ENCODE assay signal across 20 cellular contexts in the genomic region with DNA sequence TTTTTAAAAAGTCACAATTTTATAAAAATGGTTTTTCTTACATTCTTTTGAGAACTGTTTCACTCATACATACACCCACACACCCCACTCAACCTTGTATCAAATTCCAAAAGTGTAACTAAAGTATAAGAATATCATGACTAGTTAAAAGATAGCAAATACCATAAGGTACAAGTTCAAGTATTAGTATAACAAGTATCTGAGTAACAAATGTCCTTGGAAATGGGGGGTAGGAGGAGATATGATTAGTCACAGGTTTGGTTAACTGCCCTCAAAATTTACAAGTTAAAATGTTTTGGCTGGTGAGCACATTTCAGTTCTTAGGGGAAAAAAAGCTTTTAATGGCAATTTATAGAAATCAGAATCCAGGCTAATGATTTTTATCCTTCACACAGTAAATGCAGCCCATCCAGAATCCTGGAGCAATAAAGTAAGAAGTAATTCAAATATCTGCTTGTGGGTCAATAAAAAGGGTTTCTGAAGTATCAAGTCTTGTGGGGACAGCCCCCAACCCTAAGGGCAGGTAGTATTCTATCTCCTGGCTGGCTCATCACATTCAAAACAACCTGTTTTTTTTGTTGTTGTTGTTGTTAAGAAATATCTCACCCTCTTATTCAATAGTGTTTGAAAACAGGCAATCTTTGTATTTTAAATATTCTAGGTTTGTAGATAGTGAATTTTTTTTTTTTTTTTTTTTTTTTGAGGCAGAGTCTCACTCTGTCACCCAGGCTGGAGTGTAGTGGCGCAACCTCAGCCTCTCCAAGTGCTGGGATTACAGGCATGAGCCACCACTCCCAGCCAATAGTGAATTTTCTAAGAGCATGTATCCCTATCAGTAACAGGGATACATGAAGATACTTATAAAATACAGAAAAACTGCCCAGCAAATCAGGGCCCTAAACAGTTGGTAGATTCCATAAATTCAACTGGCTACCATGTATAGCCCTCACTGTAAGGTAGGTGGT. TPM values are rescaled to one million over a fixed set of nuclear protein-coding genes. Genes with fewer than 3 reads are reported as not detected.
DNase-seq lines count a peak whose midpoint lies in the region; ATAC-seq and TF ChIP-seq lines count a peak whose summit lies in the region.
"Had no signal": no experiment of that assay in that cellular context is flagged by ENCODE, and none has a peak within 500 bp of the region (broad histone marks: within the 10 kb centered on the region; RNA-seq: fewer than 3 reads in every experiment).

No MANE protein-coding gene starts in this region.

- H3K27ac ChIP-seq in SU-DHL-6 (ENCODE audit: low read depth, low read length) (peak overlapping the region; percentile 15; the same call in 1 of the 2 replicates), right lobe of liver (no peak overlapping the region)
- H3K27ac ChIP-seq: BLaER1, gastrocnemius medialis, neural progenitor cell, uterus had no signal

- ATAC-seq in activated T-cell treated with anti-CD3 and anti-CD28 coated beads, Interleukin-2, amount 50 U/mL, for 72 hours (replicated peaks in 1 of 2): peak; percentile 61 to 69
- peak; percentile 76 for ATAC-seq in stimulated activated naive CD8-positive, alpha-beta T cell treated with anti-CD3 and anti-CD28 coated beads, Interleukin-15, amount 100 ng/mL, for 72 hours
- no peak for ATAC-seq in right lobe of liver
- ATAC-seq: gastrocnemius medialis, SK-N-SH treated with all-trans-retinoic acid at 6 μM for 48 hours had no signal

- peaks cover 7% of the 10 kb centered on the region; the same call in 1 of the 2 replicates for H3F3A ChIP-seq in SU-DHL-6 (ENCODE audit: insufficient read depth)

- 100% methylated on average over 1 of the region's 1 CpG for WGBS in right lobe of liver (ENCODE audit: insufficient coverage, low coverage, low lambda C conversion rate, missing lambda C conversion rate)

- H3K36me3 Mint-ChIP-seq in activated T-cell treated with anti-CD3 and anti-CD28 coated beads, Interleukin-2, amount 50 U/mL, for 72 hours (ENCODE audit: insufficient read depth in 2 of 2): peaks cover 2 to 27% of the 10 kb centered on the region in 2 donors
- H3K36me3 Mint-ChIP-seq in Calu3 (ENCODE audit: insufficient read depth, unreplicated experiment): peaks cover 51% of the 10 kb centered on the region

- H3K9me3 Mint-ChIP-seq in activated T-cell treated with anti-CD3 and anti-CD28 coated beads, Interleukin-2, amount 50 U/mL, for 72 hours: no peaks in the 10 kb centered on the region
- H3K9me3 Mint-ChIP-seq in stimulated activated naive CD8-positive, alpha-beta T cell treated with anti-CD3 and anti-CD28 coated beads, Interleukin-15, amount 100 ng/mL, for 72 hours: no peaks in the 10 kb centered on the region
- no peaks in the 10 kb centered on the region for H3K9me3 Mint-ChIP-seq in Calu3 (ENCODE audit: low read depth, unreplicated experiment)
- H3K9me3 Mint-ChIP-seq: neural progenitor cell had no signal

- H3K36me3 ChIP-seq in SU-DHL-6 (ENCODE audit: low read length) (peaks cover 57% of the 10 kb centered on the region), right lobe of liver (peaks cover 0 to 98% (median 52%) of the 10 kb centered on the region in 4 donors)
- H3K36me3 ChIP-seq: uterus had no signal

- no peaks in the 10 kb centered on the region for H3K9me2 ChIP-seq in SU-DHL-6 (replicated peaks; ENCODE audit: insufficient read depth, low read length)

- H3K4me3 ChIP-seq in SU-DHL-6 (ENCODE audit: insufficient read depth, low read length, poor library complexity, severe bottlenecking) (no peak overlapping the region), fibroblast of the aortic adventitia (ENCODE audit: low read depth, low read length) (no peak overlapping the region), right lobe of liver (no peak overlapping the region)
- H3K4me3 ChIP-seq: BLaER1, gastrocnemius medialis, neural progenitor cell, sigmoid colon, uterus had no signal

- H3K4me3 Mint-ChIP-seq in activated T-cell treated with anti-CD3 and anti-CD28 coated beads, Interleukin-2, amount 50 U/mL, for 72 hours: peak overlapping the region in 1 of 2 donors; percentile 25
- no peak overlapping the region for H3K4me3 Mint-ChIP-seq in stimulated activated naive CD8-positive, alpha-beta T cell treated with anti-CD3 and anti-CD28 coated beads, Interleukin-15, amount 100 ng/mL, for 72 hours
- H3K4me3 Mint-ChIP-seq in Calu3 (ENCODE audit: low read depth, unreplicated experiment): no peak overlapping the region
- H3K4me3 Mint-ChIP-seq: neural progenitor cell had no signal

- no peak overlapping the region for H3K9ac ChIP-seq in SU-DHL-6 (ENCODE audit: low read length)
- H3K9ac ChIP-seq: BLaER1, neural progenitor cell had no signal

- H3K27me3 Mint-ChIP-seq in activated T-cell treated with anti-CD3 and anti-CD28 coated beads, Interleukin-2, amount 50 U/mL, for 72 hours (ENCODE audit: low read depth): no peaks in the 10 kb centered on the region
- no peaks in the 10 kb centered on the region for H3K27me3 Mint-ChIP-seq in stimulated activated naive CD8-positive, alpha-beta T cell treated with anti-CD3 and anti-CD28 coated beads, Interleukin-15, amount 100 ng/mL, for 72 hours
- H3K27me3 Mint-ChIP-seq in Calu3 (ENCODE audit: unreplicated experiment): no peaks in the 10 kb centered on the region

- H3K27ac Mint-ChIP-seq in activated T-cell treated with anti-CD3 and anti-CD28 coated beads, Interleukin-2, amount 50 U/mL, for 72 hours: peak overlapping the region; percentile 94
- H3K27ac Mint-ChIP-seq in stimulated activated naive CD8-positive, alpha-beta T cell treated with anti-CD3 and anti-CD28 coated beads, Interleukin-15, amount 100 ng/mL, for 72 hours: peak overlapping the region; percentile 5 to 34
- no peak overlapping the region for H3K27ac Mint-ChIP-seq in Calu3 (ENCODE audit: unreplicated experiment)
- H3K27ac Mint-ChIP-seq: neural progenitor cell had no signal

- H3K27me3 ChIP-seq in SU-DHL-6 (ENCODE audit: low read length) (no peaks in the 10 kb centered on the region), right lobe of liver (no peaks in the 10 kb centered on the region)
- H3K27me3 ChIP-seq: BLaER1, gastrocnemius medialis, neural progenitor cell, sigmoid colon, uterus had no signal

- H3K9me3 ChIP-seq in SU-DHL-6 (ENCODE audit: insufficient read depth, low read length) (no peaks in the 10 kb centered on the region), right lobe of liver (no peaks in the 10 kb centered on the region)
- H3K9me3 ChIP-seq: BLaER1, gastrocnemius medialis, sigmoid colon, uterus had no signal

- H3K4me1 Mint-ChIP-seq in activated T-cell treated with anti-CD3 and anti-CD28 coated beads, Interleukin-2, amount 50 U/mL, for 72 hours (ENCODE audit: low read depth): peaks cover 28% of the 10 kb centered on the region
- H3K4me1 Mint-ChIP-seq in stimulated activated naive CD8-positive, alpha-beta T cell treated with anti-CD3 and anti-CD28 coated beads, Interleukin-15, amount 100 ng/mL, for 72 hours: peaks cover 17% of the 10 kb centered on the region
- no peaks in the 10 kb centered on the region for H3K4me1 Mint-ChIP-seq in Calu3 (ENCODE audit: low read depth, unreplicated experiment)
- H3K4me1 Mint-ChIP-seq: neural progenitor cell had no signal

- no peak for TF ChIP-seq POLR2A in right lobe of liver (IDR thresholded peaks at IDR 0.05)

- intact Hi-C loops in right lobe of liver (cut with DNase I) (no loop called here), Calu3 (cut with micrococcal nuclease; ENCODE audit: unreplicated experiment) (no loop called here)

- H2AFZ ChIP-seq in SU-DHL-6 (ENCODE audit: low read depth, low read length, severe bottlenecking): no peak overlapping the region
- H2AFZ ChIP-seq: neural progenitor cell had no signal

- H3K4me2 ChIP-seq in SU-DHL-6 (ENCODE audit: low read depth, low read length, poor library complexity, severe bottlenecking): no peak overlapping the region
- H3K4me2 ChIP-seq: BLaER1, neural progenitor cell had no signal

- no peaks in the 10 kb centered on the region for H4K20me1 ChIP-seq in SU-DHL-6 (ENCODE audit: low read depth, low read length)

- no TSS peak for BruUV-seq in Calu3 (replicated peaks; lab: Mats Ljungman, UMichigan)

- CTCF ChIA-PET in Calu3 (lab: Charles Lee): no interaction called here

- no peaks in the 10 kb centered on the region for H3K79me2 ChIP-seq in SU-DHL-6 (ENCODE audit: insufficient read depth, low read length)

- no peaks in the 10 kb centered on the region for H3K4me1 ChIP-seq in right lobe of liver
- H3K4me1 ChIP-seq: BLaER1, gastrocnemius medialis, neural progenitor cell, sigmoid colon, uterus had no signal

- no peak for DNase-seq in activated T-cell treated with anti-CD3 and anti-CD28 coated beads, Interleukin-2, amount 50 U/mL, for 72 hours
- no peak for DNase-seq in activated T-cell treated with anti-CD3 and anti-CD28 coated beads for 4 hours
- DNase-seq in fibroblast of the aortic adventitia (ENCODE audit: low read depth): peak; percentile 48
- no peak for DNase-seq in stimulated activated naive CD8-positive, alpha-beta T cell treated with anti-CD3 and anti-CD28 coated beads, Interleukin-15, amount 100 ng/mL, for 72 hours
- no peak for DNase-seq in right lobe of liver
- no peak for DNase-seq in NCI-H128 (lab: John Stamatoyannopoulos, UW; ENCODE audit: unreplicated experiment)
- no peak for DNase-seq in Calu3
- DNase-seq: DND-41; effector CD8-positive, alpha-beta T cell; gastrocnemius medialis; NCI-H187; NCI-H510A; sigmoid colon; stimulated activated CD4-positive, alpha-beta T cell treated with anti-CD3 and anti-CD28 coated beads, Interleukin-4, amount 100 ng/mL, for 4 hours; stimulated activated naive CD4-positive, alpha-beta T cell; uterus had no signal

- no peak for TF ChIP-seq CTCF in SU-DHL-6 (IDR thresholded peaks at IDR 0.05; ENCODE audit: insufficient read depth, low read length, poor library complexity, severe bottlenecking)
- TF ChIP-seq CTCF in fibroblast of the aortic adventitia (IDR thresholded peaks at IDR 0.05; ENCODE audit: insufficient read depth, low read length): no peak
- no peak for TF ChIP-seq CTCF in right lobe of liver (IDR thresholded peaks at IDR 0.05)
- TF ChIP-seq CTCF in Calu3 (IDR thresholded peaks at IDR 0.05; ENCODE audit: unreplicated experiment): no peak

RNA-seq across cellular contexts. Expression of gene IAH1, which starts 14.5 kb away (rescaled TPM):
- total RNA-seq in activated T-cell treated with anti-CD3 and anti-CD28 coated beads, Interleukin-2, amount 50 U/mL, for 72 hours: 10 to 100 TPM; 70.4 to 75.9 TPM
- total RNA-seq in fibroblast of the aortic adventitia (ENCODE audit: low replicate concordance) (30.7 and 51.7 TPM in 2 replicates), right lobe of liver (10 to 100 TPM; 30.4 to 41.3 (median 33.6) TPM), Calu3 (2022) (22.9 and 25.0 TPM in 2 replicates)

Comparison
In these comparisons a context has a peak if more than half of its experiments do, and no peak if none do; other contexts are left out.
1. ATAC-seq: peak in activated T-cell treated with anti-CD3 and anti-CD28 coated beads, Interleukin-2, amount 50 U/mL, for 72 hours (2 of 2) and stimulated activated naive CD8-positive, alpha-beta T cell treated with anti-CD3 and anti-CD28 coated beads, Interleukin-15, amount 100 ng/mL, for 72 hours (single experiment); none in right lobe of liver (0 of 4).